24 cellular contexts compared by ENCODE assay signal in genomic region chr2:160132761-160133160, GRCh38.
A peak's percentile ranks its signal among the peaks of the same experiment; 100 is the strongest.
DNase-seq lines count a peak whose midpoint lies in the region; ATAC-seq and FAIRE-seq lines count a peak whose summit lies in the region.
"Had no signal": no experiment of that assay in that cellular context is flagged by ENCODE, and none has a peak within 500 bp of the region (broad histone marks: within the 10 kb centered on the region; RNA-seq: fewer than 3 reads in every experiment).

No MANE protein-coding gene starts in this region.

- peak overlapping the region; percentile 30 for H3K27ac ChIP-seq in epithelial cell of prostate

- peaks cover 4% of the 10 kb centered on the region for H3K27me3 Mint-ChIP-seq in activated T-helper 2 cell treated with anti-CD3 and anti-CD28 coated beads, Interferon-gamma antibody, Interleukin-2, Interleukin-4, amounts not matched to agents 10 μg/mL and 5 μg/mL and 100 μg/mL, durations not matched to agents 14 hours and 24 hours and 36 hours (ENCODE audit: low read depth)

- DNase-seq in HT1080 (ENCODE audit: low read depth) (peak; percentile 7), RCC 7860 (ENCODE audit: low spot score) (no peak), epithelial cell of prostate (ENCODE audit: low read depth, low spot score) (no peak), inferior parietal cortex (ENCODE audit: extremely low spot score) (no peak)
- DNase-seq in activated T-helper 2 cell treated with anti-CD3 and anti-CD28 coated beads, Interferon-gamma antibody, Interleukin-2, Interleukin-4, amounts not matched to agents 10 μg/mL and 5 μg/mL and 100 μg/mL, durations not matched to agents 14 hours and 24 hours and 36 hours (ENCODE audit: low spot score): no peak
- DNase-seq: ACHN; BE2C; C1 segment of cervical spinal cord; CD4-positive, CD25-positive, alpha-beta regulatory T cell; CD8-positive, alpha-beta memory T cell; COR-L47; DMS 273 treated with DMSO at 0.1 percent for 48 hours; DMS53; DND-41; EL; HCEC 1CT had no signal

- peak; percentile 22 for FAIRE-seq in RCC 7860 (lab: Jason Lieb, UNC)
- FAIRE-seq: A204.1, GM12891, GM19239, H54, HepG2 had no signal

- H3K9me3 Mint-ChIP-seq in activated T-helper 2 cell treated with anti-CD3 and anti-CD28 coated beads, Interferon-gamma antibody, Interleukin-2, Interleukin-4, amounts not matched to agents 10 μg/mL and 5 μg/mL and 100 μg/mL, durations not matched to agents 14 hours and 24 hours and 36 hours: no peaks in the 10 kb centered on the region
- H3K9me3 Mint-ChIP-seq: GM23338 had no signal

- no peaks in the 10 kb centered on the region for H3K4me1 Mint-ChIP-seq in activated T-helper 2 cell treated with anti-CD3 and anti-CD28 coated beads, Interferon-gamma antibody, Interleukin-2, Interleukin-4, amounts not matched to agents 10 μg/mL and 5 μg/mL and 100 μg/mL, durations not matched to agents 14 hours and 24 hours and 36 hours (ENCODE audit: low read depth)
- H3K4me1 Mint-ChIP-seq: CD4-positive, CD25-positive, alpha-beta regulatory T cell; CD8-positive, alpha-beta memory T cell; GM23338; IgD-negative memory B cell had no signal

- H3K4me3 Mint-ChIP-seq in activated T-helper 2 cell treated with anti-CD3 and anti-CD28 coated beads, Interferon-gamma antibody, Interleukin-2, Interleukin-4, amounts not matched to agents 10 μg/mL and 5 μg/mL and 100 μg/mL, durations not matched to agents 14 hours and 24 hours and 36 hours (ENCODE audit: low read depth): no peak overlapping the region
- H3K4me3 Mint-ChIP-seq: CD4-positive, CD25-positive, alpha-beta regulatory T cell; CD8-positive, alpha-beta memory T cell; GM23338; IgD-negative memory B cell had no signal

- no peak for ATAC-seq in HG02981 (IDR thresholded peaks at IDR 0.05; ENCODE audit: unreplicated experiment)
- ATAC-seq: GM23338, HepG2 had no signal

- intact Hi-C loops in activated T-helper 2 cell treated with anti-CD3 and anti-CD28 coated beads, Interferon-gamma antibody, Interleukin-2, Interleukin-4, amounts not matched to agents 10 μg/mL and 5 μg/mL and 100 μg/mL, durations not matched to agents 14 hours and 24 hours and 36 hours (cut with micrococcal nuclease): no loop called here

- no peaks in the 10 kb centered on the region for H3K36me3 Mint-ChIP-seq in activated T-helper 2 cell treated with anti-CD3 and anti-CD28 coated beads, Interferon-gamma antibody, Interleukin-2, Interleukin-4, amounts not matched to agents 10 μg/mL and 5 μg/mL and 100 μg/mL, durations not matched to agents 14 hours and 24 hours and 36 hours (ENCODE audit: low read depth)
- H3K36me3 Mint-ChIP-seq: CD4-positive, CD25-positive, alpha-beta regulatory T cell; CD8-positive, alpha-beta memory T cell; IgD-negative memory B cell had no signal

- H3K27ac Mint-ChIP-seq in activated T-helper 2 cell treated with anti-CD3 and anti-CD28 coated beads, Interferon-gamma antibody, Interleukin-2, Interleukin-4, amounts not matched to agents 10 μg/mL and 5 μg/mL and 100 μg/mL, durations not matched to agents 14 hours and 24 hours and 36 hours: no peak overlapping the region
- H3K27ac Mint-ChIP-seq: CD4-positive, CD25-positive, alpha-beta regulatory T cell; CD8-positive, alpha-beta memory T cell; GM23338; IgD-negative memory B cell had no signal
